Comparison of ENCODE assay signal across 33 cellular contexts in the genomic region with DNA sequence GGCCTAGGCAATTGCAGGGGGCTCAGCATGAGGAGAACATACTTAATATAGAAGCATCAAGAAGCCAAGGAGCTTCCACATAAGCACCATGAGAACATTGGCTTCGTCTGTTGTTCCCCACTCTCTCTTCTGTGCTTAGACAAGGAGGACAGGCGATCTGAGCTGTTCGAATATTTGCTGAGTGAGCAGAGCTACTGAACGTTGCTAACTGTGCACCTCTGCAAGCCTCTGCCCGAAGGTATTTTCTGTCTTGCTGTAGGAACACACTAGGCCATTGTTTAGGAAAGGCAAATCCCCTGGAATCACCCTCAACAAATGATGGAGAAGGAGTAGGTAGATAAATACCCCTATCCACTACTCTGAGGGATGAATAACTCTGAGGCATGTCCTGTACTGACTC.
"Had no signal": no experiment of that assay in that cellular context is flagged by ENCODE, and none has a peak within 500 bp of the region (broad histone marks: within the 10 kb centered on the region; RNA-seq: fewer than 3 reads in every experiment).

No MANE protein-coding gene starts in this region.

- H3K4me3 ChIP-seq: adrenal gland, body of pancreas, breast epithelium had no signal

- H3K36me3 ChIP-seq: adrenal gland, brain microvascular endothelial cell, breast epithelium had no signal

- H3K4me3 Mint-ChIP-seq: activated B cell treated with CpG ODN at 0.5 μM for 24 hours; activated CD4-positive, alpha-beta memory T cell treated with anti-CD3 and anti-CD28 coated beads for 36 hours; activated CD4-positive, alpha-beta T cell treated with anti-CD3 and anti-CD28 coated beads, Interleukin-2, amount 10 ng/mL, durations not matched to agents 24 days and 14 days; activated CD8-positive, alpha-beta T cell treated with anti-CD3 and anti-CD28 coated beads for 36 hours; activated naive CD4-positive, alpha-beta T cell treated with anti-CD3 and anti-CD28 coated beads for 36 hours; activated naive CD8-positive, alpha-beta T cell treated with anti-CD3 and anti-CD28 coated beads for 36 hours; activated T-cell treated with anti-CD3 and anti-CD28 coated beads, Interleukin-2, amount 50 U/mL, for 4 hours; activated T-cell treated with anti-CD3 and anti-CD28 coated beads, Interleukin-2, amount 50 U/mL, for 72 hours; activated T-helper 1 cell treated with anti-CD3 and anti-CD28 coated beads, Interleukin-12 subunit alpha, Interleukin-12 subunit beta, Interleukin-2, Interleukin-4 antibody, amounts not matched to agents 30 ng/mL and 10 ng/mL and 1 ng/mL, durations not matched to agents 14 hours and 24 hours and 36 hours; activated T-helper 17 cell treated with anti-CD3 and anti-CD28 coated beads, Interleukin-2, amount 50 U/mL, for 72 hours; T-helper 2 cell treated with Interferon-gamma antibody and Interleukin-4, amounts not matched to agents 5 μg/mL and 100 μg/mL, for 36 hours had no signal

- H3K27me3 Mint-ChIP-seq: activated B cell treated with CpG ODN at 0.5 μM for 24 hours; activated CD4-positive, alpha-beta memory T cell treated with anti-CD3 and anti-CD28 coated beads for 36 hours; activated CD4-positive, alpha-beta T cell treated with anti-CD3 and anti-CD28 coated beads, Interleukin-2, amount 10 ng/mL, durations not matched to agents 24 days and 14 days; activated CD8-positive, alpha-beta T cell treated with anti-CD3 and anti-CD28 coated beads for 36 hours; activated naive CD8-positive, alpha-beta T cell treated with anti-CD3 and anti-CD28 coated beads for 36 hours; activated T-helper 17 cell treated with anti-CD3 and anti-CD28 coated beads, Interleukin-2, amount 50 U/mL, for 72 hours had no signal

- H3K27ac ChIP-seq: adrenal gland, body of pancreas, brain microvascular endothelial cell, breast epithelium, VCaP had no signal

- H3K4me1 ChIP-seq: adrenal gland, body of pancreas, breast epithelium had no signal

- H3K9me3 Mint-ChIP-seq: activated B cell treated with CpG ODN at 0.5 μM for 24 hours; activated CD4-positive, alpha-beta T cell treated with anti-CD3 and anti-CD28 coated beads, Interleukin-2, amount 10 ng/mL, durations not matched to agents 24 days and 14 days; activated CD8-positive, alpha-beta T cell treated with anti-CD3 and anti-CD28 coated beads for 36 hours; activated naive CD8-positive, alpha-beta T cell treated with anti-CD3 and anti-CD28 coated beads for 36 hours; activated T-cell treated with anti-CD3 and anti-CD28 coated beads, Interleukin-2, amount 50 U/mL, for 4 hours; activated T-helper 1 cell treated with anti-CD3 and anti-CD28 coated beads, Interleukin-12 subunit alpha, Interleukin-12 subunit beta, Interleukin-2, Interleukin-4 antibody, amounts not matched to agents 30 ng/mL and 10 ng/mL and 1 ng/mL, durations not matched to agents 14 hours and 24 hours and 36 hours; activated T-helper 17 cell treated with anti-CD3 and anti-CD28 coated beads, Interleukin-2, amount 50 U/mL, for 72 hours had no signal

- H3K9me3 ChIP-seq: adrenal gland, body of pancreas, breast epithelium had no signal

- DNase-seq: activated B cell treated with CpG ODN at 0.5 μM for 24 hours; activated CD4-positive, alpha-beta memory T cell treated with anti-CD3 and anti-CD28 coated beads for 36 hours; activated CD4-positive, alpha-beta T cell treated with anti-CD3 and anti-CD28 coated beads for 4 hours; activated CD4-positive, alpha-beta T cell treated with anti-CD3 and anti-CD28 coated beads, Interleukin-2, amount 10 ng/mL, durations not matched to agents 24 days and 14 days; activated CD4-positive, alpha-beta T cell treated with anti-CD3 and anti-CD28 coated beads, Interleukin-2, amount 50 U/mL, for 1 hour; activated CD4-positive, alpha-beta T cell treated with anti-CD3 and anti-CD28 coated beads, Interleukin-2, amount 50 U/mL, for 4 hours; activated CD4-positive, CD25-positive, alpha-beta regulatory T cell treated with anti-CD3 and anti-CD28 coated beads, Interleukin-2, amount 50 U/mL, for 72 hours; activated CD8-positive, alpha-beta memory T cell treated with anti-CD3 and anti-CD28 coated beads, Interleukin-2, amount 50 U/mL, for 4 hours; activated effector memory CD4-positive, alpha-beta T cell treated with anti-CD3 and anti-CD28 coated beads, Interleukin-2, amount 50 U/mL, for 16 hours; activated gamma-delta T cell treated with Interleukin-2 at 50 U/mL for 16 hours; activated naive CD4-positive, alpha-beta T cell; activated naive CD4-positive, alpha-beta T cell treated with anti-CD3 and anti-CD28 coated beads, Interleukin-2, amount 50 U/mL, for 16 hours; activated naive CD8-positive, alpha-beta T cell treated with anti-CD3 and anti-CD28 coated beads for 36 hours; activated T-cell treated with anti-CD3 and anti-CD28 coated beads for 4 hours; activated T-cell treated with anti-CD3 and anti-CD28 coated beads, Interleukin-2, amount 50 U/mL, for 1 hour; activated T-cell treated with anti-CD3 and anti-CD28 coated beads, Interleukin-2, amount 50 U/mL, for 4 hours; activated T-cell treated with anti-CD3 and anti-CD28 coated beads, Interleukin-2, amount 50 U/mL, for 72 hours; amniotic stem cell; aorta; brain microvascular endothelial cell; central memory CD4-positive, alpha-beta T cell; T-helper 2 cell; T-helper 9 cell had no signal

- H3K4me1 Mint-ChIP-seq: activated B cell treated with CpG ODN at 0.5 μM for 24 hours; activated CD4-positive, alpha-beta T cell treated with anti-CD3 and anti-CD28 coated beads, Interleukin-2, amount 10 ng/mL, durations not matched to agents 24 days and 14 days; activated naive CD8-positive, alpha-beta T cell treated with anti-CD3 and anti-CD28 coated beads for 36 hours; activated T-helper 17 cell treated with anti-CD3 and anti-CD28 coated beads, Interleukin-2, amount 50 U/mL, for 72 hours had no signal

- H3K27ac Mint-ChIP-seq: activated B cell treated with CpG ODN at 0.5 μM for 24 hours; activated CD4-positive, alpha-beta memory T cell treated with anti-CD3 and anti-CD28 coated beads for 36 hours; activated CD4-positive, alpha-beta T cell treated with anti-CD3 and anti-CD28 coated beads, Interleukin-2, amount 10 ng/mL, durations not matched to agents 24 days and 14 days; activated CD8-positive, alpha-beta T cell treated with anti-CD3 and anti-CD28 coated beads for 36 hours; activated naive CD4-positive, alpha-beta T cell treated with anti-CD3 and anti-CD28 coated beads for 36 hours; activated naive CD4-positive, alpha-beta T cell treated with anti-CD3 and anti-CD28 coated beads, Interleukin-2, amount 50 U/mL, for 72 hours; activated naive CD8-positive, alpha-beta T cell treated with anti-CD3 and anti-CD28 coated beads for 36 hours; activated T-cell treated with anti-CD3 and anti-CD28 coated beads, Interleukin-2, amount 50 U/mL, for 72 hours; activated T-helper 1 cell treated with anti-CD3 and anti-CD28 coated beads, Interleukin-12 subunit alpha, Interleukin-12 subunit beta, Interleukin-2, Interleukin-4 antibody, amounts not matched to agents 30 ng/mL and 10 ng/mL and 1 ng/mL, durations not matched to agents 14 hours and 24 hours and 36 hours; activated T-helper 17 cell treated with anti-CD3 and anti-CD28 coated beads, Interleukin-2, amount 50 U/mL, for 72 hours; T-helper 2 cell treated with Interferon-gamma antibody and Interleukin-4, amounts not matched to agents 5 μg/mL and 100 μg/mL, for 36 hours had no signal

- ATAC-seq: activated CD8-positive, alpha-beta T cell treated with anti-CD3 and anti-CD28 coated beads for 36 hours; activated naive CD4-positive, alpha-beta T cell treated with anti-CD3 and anti-CD28 coated beads, Interleukin-2, amount 50 U/mL, for 72 hours; activated T-cell treated with anti-CD3 and anti-CD28 coated beads, Interleukin-2, amount 50 U/mL, for 4 hours; activated T-cell treated with anti-CD3 and anti-CD28 coated beads, Interleukin-2, amount 50 U/mL, for 72 hours; activated T-helper 17 cell treated with anti-CD3 and anti-CD28 coated beads, Interleukin-2, amount 50 U/mL, for 72 hours; body of pancreas had no signal

- H3K36me3 Mint-ChIP-seq: activated CD4-positive, alpha-beta memory T cell treated with anti-CD3 and anti-CD28 coated beads for 36 hours; activated naive CD4-positive, alpha-beta T cell treated with anti-CD3 and anti-CD28 coated beads, Interleukin-2, amount 50 U/mL, for 72 hours; activated naive CD8-positive, alpha-beta T cell treated with anti-CD3 and anti-CD28 coated beads for 36 hours had no signal

- H3K27me3 ChIP-seq: adrenal gland, body of pancreas, brain microvascular endothelial cell, breast epithelium had no signal
